ENCODE assay signal across 24 cellular contexts in the genomic region with DNA sequence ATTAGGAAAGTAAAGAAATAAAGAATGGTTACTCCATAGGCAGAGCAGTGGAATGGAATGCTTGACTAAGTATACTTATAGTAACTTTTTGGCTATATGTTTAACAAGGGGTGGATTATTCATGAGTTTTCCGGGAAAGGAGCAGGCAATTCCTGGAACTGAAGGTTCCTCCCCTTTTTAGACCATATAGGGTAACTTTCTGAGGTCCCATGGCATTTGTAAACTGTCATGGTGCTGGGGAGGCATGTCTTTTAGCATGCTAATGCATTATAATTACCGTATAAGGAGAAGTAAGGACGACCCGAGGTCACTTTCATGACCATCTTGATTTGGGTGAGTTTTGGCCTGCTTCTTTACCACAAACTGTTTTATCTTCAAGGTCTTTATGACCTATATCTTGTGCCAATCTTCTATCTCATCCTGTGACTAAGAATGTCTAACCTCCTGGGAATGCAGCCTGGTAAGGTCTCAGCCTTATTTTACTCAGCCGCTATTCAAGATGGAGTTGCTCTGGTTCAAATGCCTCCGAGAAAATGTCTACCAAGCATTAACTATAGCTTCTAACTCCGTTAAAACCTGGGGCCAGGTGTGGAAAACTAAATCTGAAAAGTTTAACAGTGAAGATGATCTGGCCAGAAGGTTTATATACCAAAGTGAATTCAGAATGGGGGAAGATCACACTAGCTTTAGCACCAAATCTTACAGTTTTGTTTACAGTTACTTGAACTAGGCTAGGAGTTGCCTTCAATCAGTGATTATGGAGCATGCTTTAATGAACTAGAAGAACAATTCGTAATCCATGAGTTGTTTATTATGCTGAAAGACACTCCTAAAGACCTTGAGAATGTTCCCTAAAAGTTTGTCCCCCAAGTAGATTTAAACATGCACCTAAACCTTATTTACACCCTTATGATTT.
DNase-seq lines count a peak whose midpoint lies in the region; ATAC-seq, FAIRE-seq and TF ChIP-seq lines count a peak whose summit lies in the region.
"Had no signal": no experiment of that assay in that cellular context is flagged by ENCODE, and none has a peak within 500 bp of the region (broad histone marks: within the 10 kb centered on the region; RNA-seq: fewer than 3 reads in every experiment).

No MANE protein-coding gene starts in this region.

- no peak overlapping the region for H3K56ac ChIP-seq in H1 (replicated peaks; ENCODE audit: insufficient read length, low read depth, low read length)

- no peak for TF ChIP-seq EP300 in H1 (IDR thresholded peaks at IDR 0.05; ENCODE audit: borderline replicate concordance in 1 of 2, low read depth in 2 of 2, low read length in 2 of 2)

- CTCF ChIA-PET in HCT116 (lab: Charles Lee): interaction anchor here (1.2 to 1.6 kb wide), 2 partner anchors 14 to 15 kb away, joined by 3 to 4 read pairs; no protein-coding TSS in a partner anchor
- CTCF ChIA-PET in H1 (lab: Charles Lee; ENCODE audit: partially characterized antibody): interaction anchor here (0.7 to 2.5 kb wide), 4 partner anchors 9 to 255 kb away, joined by 3 to 8 read pairs (median 3); no protein-coding TSS in a partner anchor

- H3K4ac ChIP-seq in H1 (replicated peaks; ENCODE audit: insufficient read length, low read depth, low read length): no peak overlapping the region

- H2BK12ac ChIP-seq in H1 (ENCODE audit: low read depth, low read length): no peak overlapping the region

- no peak overlapping the region for H2BK120ac ChIP-seq in H1 (replicated peaks; ENCODE audit: low read depth, low read length)

- no TSS peak for BruUV-seq in HCT116 (replicated peaks; lab: Mats Ljungman, UMichigan)

- no peak overlapping the region for H4K8ac ChIP-seq in H1 (ENCODE audit: extremely low read depth, insufficient read depth, low read length)

- no peaks in the 10 kb centered on the region for H3K9me2 ChIP-seq in HCT116 (ENCODE audit: insufficient read depth)

- RAD21 ChIA-PET in HCT116 (lab: Charles Lee; ENCODE audit: low non-redundant PET in 1 of 2, low total read pairs in 2 of 2, uncharacterized antibody in 2 of 2, unreplicated experiment in 2 of 2): no interaction called here

- H3K4me2 ChIP-seq in HCT116 (ENCODE audit: low read length) (0 out of 2 replicates have a peak overlapping the region, but pooled peaks have one; percentile 6), H1 (ENCODE audit: insufficient read depth in 1 of 2, low read depth in 2 of 2, low read length in 2 of 2) (no peak overlapping the region)

- no peak for ATAC-seq in HCT116
- ATAC-seq in GM21529 (IDR thresholded peaks at IDR 0.05; ENCODE audit: unreplicated experiment): no peak
- ATAC-seq: WTC11 had no signal

- no peaks in the 10 kb centered on the region for H3K23me2 ChIP-seq in H1 (ENCODE audit: low read depth, low read length)

- H3K79me2 ChIP-seq in HCT116 (ENCODE audit: insufficient read depth, low read length) (no peaks in the 10 kb centered on the region), H1 (ENCODE audit: control insufficient read depth in 1 of 2, insufficient read depth in 2 of 2, low read length in 2 of 2) (no peaks in the 10 kb centered on the region)

- H3K9me3 ChIP-seq in HCT116 (ENCODE audit: control insufficient read depth in 1 of 2, insufficient read depth in 1 of 2, low read depth in 1 of 2, low read length in 2 of 2) (no peaks in the 10 kb centered on the region; a peak in 1 of 4 replicates), H1 (ENCODE audit: insufficient read depth in 2 of 2, low read depth in 1 of 2, low read length in 1 of 2) (no peaks in the 10 kb centered on the region)
- H3K9me3 ChIP-seq: ovary, right atrium auricular region, thoracic aorta had no signal

- H3K27ac ChIP-seq in HCT116 (ENCODE audit: low read depth, low read length) (no peak overlapping the region), H1 (ENCODE audit: low read depth, low read length) (no peak overlapping the region)
- H3K27ac ChIP-seq: ovary, right atrium auricular region, SK-N-MC, thoracic aorta had no signal

- no peak overlapping the region for H3K9ac ChIP-seq in HCT116 (ENCODE audit: low read length)
- no peak overlapping the region for H3K9ac ChIP-seq in H1 (replicated peaks in 1 of 4; ENCODE audit: extremely low read depth in 1 of 4, low read depth in 3 of 4, low read length in 3 of 4)

- H3K36me3 ChIP-seq in HCT116 (ENCODE audit: control insufficient read depth in 1 of 2, insufficient read depth in 2 of 2, low read length in 2 of 2) (no peaks in the 10 kb centered on the region), H1 (ENCODE audit: control insufficient read depth in 2 of 4, insufficient read depth in 4 of 4, low read length in 3 of 4) (no peaks in the 10 kb centered on the region)
- H3K36me3 ChIP-seq: ovary, right atrium auricular region, thoracic aorta had no signal

- H3K79me1 ChIP-seq in H1 (ENCODE audit: low read depth, low read length): no peaks in the 10 kb centered on the region

- H4K20me1 ChIP-seq in HCT116 (ENCODE audit: insufficient read depth): no peaks in the 10 kb centered on the region
- no peaks in the 10 kb centered on the region for H4K20me1 ChIP-seq in H1 (replicated peaks in 1 of 2; ENCODE audit: control insufficient read depth in 1 of 2, insufficient read depth in 2 of 2, low read length in 2 of 2)

- no peak overlapping the region for H3K18ac ChIP-seq in H1 (ENCODE audit: extremely low read depth, low read length)

- H3K23ac ChIP-seq in H1 (ENCODE audit: insufficient read length): no peak overlapping the region

- no peak overlapping the region for H2BK5ac ChIP-seq in H1 (ENCODE audit: low read depth, low read length)

- no peak overlapping the region for H2AK5ac ChIP-seq in H1 (ENCODE audit: low read depth, low read length)

- H2BK15ac ChIP-seq in H1 (ENCODE audit: low read length): no peak overlapping the region

- no peaks in the 10 kb centered on the region for H3K27me3 ChIP-seq in HCT116 (ENCODE audit: insufficient read depth, low read length)
- H3K27me3 ChIP-seq in H1 (replicated peaks in 1 of 4; ENCODE audit: control insufficient read depth in 3 of 4, extremely low read depth in 1 of 4, insufficient read depth in 3 of 4, low read length in 3 of 4): no peaks in the 10 kb centered on the region; a peak in 2 of 7 replicates
- H3K27me3 ChIP-seq: ovary, right atrium auricular region had no signal

- no peak for FAIRE-seq in H1 (lab: Jason Lieb, UNC)
- FAIRE-seq: kidney had no signal

- H3K14ac ChIP-seq in H1 (ENCODE audit: insufficient read length): no peak overlapping the region

- no peak overlapping the region for H4K91ac ChIP-seq in H1 (replicated peaks; ENCODE audit: insufficient read length, low read length)

- H3K4me1 ChIP-seq in HCT116 (ENCODE audit: control insufficient read depth in 1 of 2, insufficient read depth in 2 of 2, low read length in 2 of 2) (peaks cover 0 to 16% of the 10 kb centered on the region in 2 experiments; a peak in 2 of 4 replicates), H1 (replicated peaks in 1 of 4; ENCODE audit: control insufficient read depth in 3 of 4, insufficient read depth in 4 of 4, low read length in 3 of 4) (peaks cover 0 to 3% (median 2%) of the 10 kb centered on the region in 4 experiments; a peak in 3 of 7 replicates)
- H3K4me1 ChIP-seq: right atrium auricular region had no signal

- no peak overlapping the region for H4K5ac ChIP-seq in H1 (ENCODE audit: insufficient read length, low read depth, low read length)

- no peak for TF ChIP-seq RAD21 in HCT116 (IDR thresholded peaks at IDR 0.05; ENCODE audit: low read depth)
- TF ChIP-seq RAD21 in H1 (IDR thresholded peaks at IDR 0.05 in 1 of 2, conservative IDR thresholded peaks at IDR 0.05 in 1 of 2; ENCODE audit: low read depth in 2 of 2, low read length in 2 of 2): no peak

- no peak overlapping the region for H2BK20ac ChIP-seq in H1 (ENCODE audit: low read length)

- DNase-seq in HCT116 (ENCODE audit: low read depth, low spot score): no peak
- peak; percentile 42 for DNase-seq in RKO (ENCODE audit: low spot score)
- no peak for DNase-seq in H1 (ENCODE audit: low read depth in 1 of 2, low spot score in 2 of 2)
- DNase-seq in iris pigment epithelial cell (ENCODE audit: low read depth): peak; percentile 24
- DNase-seq in activated CD8-positive, alpha-beta memory T cell treated with anti-CD3 and anti-CD28 coated beads, Interleukin-2, amount 50 U/mL, for 48 hours: no peak
- no peak for DNase-seq in NCI-H82 treated with DMSO at 0.1 percent for 48 hours (lab: John Stamatoyannopoulos, UW; ENCODE audit: unreplicated experiment)
- no peak for DNase-seq in hepatic stellate cell (ENCODE audit: low spot score)
- DNase-seq: activated CD4-positive, alpha-beta T cell treated with anti-CD3 and anti-CD28 coated beads, Interleukin-2, amount 50 U/mL, for 48 hours; Calu3; cerebellar nuclear complex; KBM-7; kidney; MM.1S; NCI-H146; NCI-H510A treated with DMSO at 0.1 percent for 48 hours; ovary; RPMI8226; stimulated activated CD4-positive, alpha-beta T cell treated with anti-CD3 and anti-CD28 coated beads, Interleukin-4, amount 100 ng/mL, for 1 hour; stimulated activated naive CD4-positive, alpha-beta T cell had no signal

- 86% methylated on average over 8 of the region's 8 CpGs; no CpG with 5 or more reads in 1 of the 2 experiments for WGBS in H1 (ENCODE audit: extremely low coverage in 1 of 2, insufficient coverage in 1 of 2, insufficient read length in 1 of 2, insufficient replicate concordance in 2 of 2, low coverage in 1 of 2, low lambda C conversion rate in 2 of 2, missing lambda C conversion rate in 1 of 2), 2 experiments

- intact Hi-C loops in HCT116 (cut with micrococcal nuclease): loop anchor here (2.0 to 5.0 kb wide), 3 partner anchors 151 to 1836 kb away; no protein-coding TSS in a partner anchor

- TF ChIP-seq POLR2A in HCT116 (IDR thresholded peaks at IDR 0.05; ENCODE audit: borderline replicate concordance, extremely low read depth, insufficient read depth, insufficient read length): no peak
- no peak for TF ChIP-seq POLR2A in H1 (IDR thresholded peaks at IDR 0.05; ENCODE audit: control extremely low read depth in 1 of 2, low read depth in 2 of 2, low read length in 2 of 2)

- H3K4me3 ChIP-seq in HCT116 (replicated peaks in 1 of 2; ENCODE audit: low read depth in 1 of 2, low read length in 2 of 2) (no peak overlapping the region), H1 (ENCODE audit: extremely low read depth in 1 of 4, insufficient read depth in 2 of 4, low read depth in 3 of 4, low read length in 4 of 4) (no peak overlapping the region)
- H3K4me3 ChIP-seq: ovary, right atrium auricular region, SK-N-MC, thoracic aorta had no signal

- no peak for TF ChIP-seq CTCF in HCT116 (IDR thresholded peaks at IDR 0.05 in 2 of 3, conservative IDR thresholded peaks at IDR 0.05 in 1 of 3; ENCODE audit: borderline replicate concordance in 1 of 3, insufficient read depth in 1 of 3, low read depth in 2 of 3, low read length in 2 of 3)
- TF ChIP-seq CTCF in H1 (IDR thresholded peaks at IDR 0.05; ENCODE audit: control extremely low read depth in 1 of 3, insufficient read depth in 1 of 3, low read depth in 1 of 3, low read length in 3 of 3): no peak

- H2AFZ ChIP-seq in HCT116 (ENCODE audit: low read depth, low read length, poor library complexity, severe bottlenecking) (no peak overlapping the region), H1 (ENCODE audit: low read length) (no peak overlapping the region)

- POLR2A ChIA-PET in HCT116 (lab: Charles Lee) (no interaction called here), H1 (lab: Charles Lee; ENCODE audit: partially characterized antibody) (no interaction called here)

Comparison
In these comparisons a context has a peak if more than half of its experiments do, and no peak if none do; other contexts are left out.
1. DNase-seq: peak in RKO (single experiment) and iris pigment epithelial cell (single experiment); none in HCT116 (single experiment), H1 (0 of 2), activated CD8-positive, alpha-beta memory T cell treated with anti-CD3 and anti-CD28 coated beads, Interleukin-2, amount 50 U/mL, for 48 hours (single experiment), NCI-H82 treated with DMSO at 0.1 percent for 48 hours (single experiment) and hepatic stellate cell (single experiment).